Comparison of ENCODE assay signal across 5 cellular contexts in genomic region chr7:143536455-143536854, GRCh38. TPM values are rescaled to one million over a fixed set of nuclear protein-coding genes. Genes with fewer than 3 reads are reported as not detected.
"Had no signal": no experiment of that assay in that cellular context is flagged by ENCODE, and none has a peak within 500 bp of the region (broad histone marks: within the 10 kb centered on the region; RNA-seq: fewer than 3 reads in every experiment).

No MANE protein-coding gene starts in this region.

RNA-seq across cellular contexts. Expression of gene CTAGE15, which starts 35.1 kb away (rescaled TPM):
- total RNA-seq: HepG2, HT1080, IMR-90 had no signal
- polyA plus RNA-seq: HepG2, IMR-90 had no signal

RNA-seq across cellular contexts. Expression of gene TAS2R41, which starts 58.8 kb away (rescaled TPM):
- total RNA-seq: HepG2, HT-29, HT1080, IMR-90 had no signal
- polyA plus RNA-seq: HepG2, IgD-negative memory B cell, IMR-90 had no signal
